In the genomic region with DNA sequence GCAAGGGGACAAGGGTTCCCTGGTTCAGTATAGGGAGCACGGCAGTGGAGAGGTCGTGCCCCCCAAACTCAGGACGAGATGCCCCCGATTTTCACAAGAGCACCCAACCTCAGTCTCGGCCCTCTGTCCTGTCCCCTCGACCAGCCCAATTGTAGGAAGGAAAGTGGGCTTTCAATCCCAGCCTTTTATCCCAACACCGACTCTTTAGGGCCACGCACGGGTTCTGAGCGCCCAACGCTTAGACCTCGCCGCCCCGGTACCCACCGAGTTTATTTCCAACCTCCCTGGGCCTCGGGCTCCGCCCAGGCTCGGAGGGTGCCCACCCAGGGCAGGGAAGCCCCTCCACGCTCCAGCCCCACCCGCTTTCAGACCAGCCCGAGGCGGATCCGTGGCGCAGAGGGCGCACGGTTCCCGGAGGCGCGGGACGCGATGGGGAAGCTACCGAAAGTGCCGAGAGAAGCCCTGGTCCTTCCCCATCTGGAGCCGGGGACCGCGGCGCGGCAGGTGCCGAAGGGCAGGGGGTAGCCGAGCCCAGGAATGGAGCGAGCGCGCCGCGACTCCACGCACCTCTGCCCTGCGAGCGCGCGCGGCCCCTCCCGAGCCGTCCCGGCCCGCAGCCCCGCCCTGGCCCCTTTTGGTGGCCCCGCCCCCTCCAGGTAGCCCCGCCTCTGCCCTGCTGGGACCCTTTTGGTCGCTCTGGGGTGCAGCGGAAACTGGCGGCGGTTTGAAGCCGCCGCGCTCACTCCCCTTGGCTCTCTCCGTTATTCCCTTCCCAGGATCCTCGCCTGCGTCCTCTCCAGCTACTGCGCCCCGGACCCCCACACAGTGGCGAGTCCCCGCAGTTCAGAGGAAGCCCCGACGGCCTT, we compare ENCODE assay signal across 8 cellular contexts. TPM values are rescaled to one million over a fixed set of nuclear protein-coding genes. Genes with fewer than 3 reads are reported as not detected.
DNase-seq lines count a peak whose midpoint lies in the region; ATAC-seq and TF ChIP-seq lines count a peak whose summit lies in the region.

No MANE protein-coding gene starts in this region.

- H3K4me3 ChIP-seq in Peyer's patch (peak overlapping the region; percentile 40 to 55 (median 50)), mesenchymal stem cell (ENCODE audit: insufficient read depth in 1 of 2, low read depth in 1 of 2, low read length in 2 of 2) (peak overlapping the region in 1 of 2 experiments; percentile 12)

- H3K23ac ChIP-seq in mesenchymal stem cell (ENCODE audit: low read length in 2 of 2) = no peak overlapping the region

- no peak for TF ChIP-seq CTCF in Peyer's patch (IDR thresholded peaks at IDR 0.05)

- peak overlapping the region; percentile 19 for H3K4me2 ChIP-seq in mesenchymal stem cell (ENCODE audit: low read length, poor library complexity, severe bottlenecking)

- H3K27me3 ChIP-seq in Peyer's patch (peaks cover 0 to 12% of the 10 kb centered on the region in 2 donors), mesenchymal stem cell (ENCODE audit: control insufficient read depth in 1 of 2, insufficient read depth in 1 of 2, low read length in 2 of 2) (peaks cover 81 to 82% of the 10 kb centered on the region in 2 experiments)

- H3K36me3 ChIP-seq in Peyer's patch (no peaks in the 10 kb centered on the region), mesenchymal stem cell (ENCODE audit: control insufficient read depth in 1 of 2, insufficient read depth in 2 of 2, low read depth in 1 of 2, low read length in 2 of 2) (no peaks in the 10 kb centered on the region)

- H3K4me1 ChIP-seq in Peyer's patch (peaks cover 0 to 19% (median 8%) of the 10 kb centered on the region in 4 donors), mesenchymal stem cell (ENCODE audit: control insufficient read depth, insufficient read depth, low read depth, low read length) (peaks cover 21% of the 10 kb centered on the region)

- H2BK120ac ChIP-seq in mesenchymal stem cell (ENCODE audit: low read depth, low read length) = no peak overlapping the region

- H4K91ac ChIP-seq in mesenchymal stem cell (ENCODE audit: low read length) = no peak overlapping the region

- no peak overlapping the region for H2AK5ac ChIP-seq in mesenchymal stem cell (ENCODE audit: low read length, severe bottlenecking)

- no peak overlapping the region for H3K14ac ChIP-seq in mesenchymal stem cell (ENCODE audit: low read length in 2 of 2)

- no peak for TF ChIP-seq POLR2A in Peyer's patch (IDR thresholded peaks at IDR 0.05)

- H3K4ac ChIP-seq in mesenchymal stem cell (ENCODE audit: low read depth in 1 of 2, low read length in 2 of 2) = no peak overlapping the region

- no peak overlapping the region for H2BK12ac ChIP-seq in mesenchymal stem cell (ENCODE audit: low read length in 2 of 2)

- no peak overlapping the region for H4K8ac ChIP-seq in mesenchymal stem cell (ENCODE audit: low read length)

- H2BK15ac ChIP-seq in mesenchymal stem cell (ENCODE audit: low read depth, poor library complexity, severe bottlenecking) = peak overlapping the region; percentile 64

- 3% methylated on average over 73 of the region's 74 CpGs for WGBS in mesenchymal stem cell

- peak overlapping the region in 1 of 4 donors; percentile 42 for H3K27ac ChIP-seq in Peyer's patch
- H3K27ac ChIP-seq in mesenchymal stem cell (ENCODE audit: low read length, poor library complexity, severe bottlenecking) = no peak overlapping the region

- H3K9ac ChIP-seq in mesenchymal stem cell (ENCODE audit: low read length) = no peak overlapping the region

- DNase-seq in DMS79 treated with DMSO at 0.1 percent for 48 hours (lab: John Stamatoyannopoulos, UW) = peak; percentile 6
- DNase-seq in DMS79 (lab: John Stamatoyannopoulos, UW) = no peak
- DNase-seq in Peyer's patch = peak in 2 of 3 donors; percentile 63 to 85
- DNase-seq in activated naive CD8-positive, alpha-beta T cell treated with anti-CD3 and anti-CD28 coated beads, Interleukin-2, amount 50 U/mL, for 16 hours (ENCODE audit: low read depth, low spot score) = peak; percentile 58
- DNase-seq in mesenchymal stem cell = no peak
- peak; percentile 50 to 57 for DNase-seq in stimulated activated CD8-positive, alpha-beta memory T cell treated with anti-CD3 and anti-CD28 coated beads, Interleukin-7, amount 100 ng/mL, for 1 hour (ENCODE audit: low read depth in 2 of 2)
- no peak for DNase-seq in RKO (ENCODE audit: low spot score)

- H3K9me3 ChIP-seq in Peyer's patch (no peaks in the 10 kb centered on the region), mesenchymal stem cell (ENCODE audit: control insufficient read depth, low read length) (no peaks in the 10 kb centered on the region)

- H2AFZ ChIP-seq in mesenchymal stem cell (ENCODE audit: low read depth, low read length) = no peak overlapping the region

- no peaks in the 10 kb centered on the region for H3K79me1 ChIP-seq in mesenchymal stem cell (replicated peaks; ENCODE audit: low read length, poor library complexity, severe bottlenecking)

- ATAC-seq in HG02852 (IDR thresholded peaks at IDR 0.05; ENCODE audit: unreplicated experiment) = no peak

- H2BK5ac ChIP-seq in mesenchymal stem cell (ENCODE audit: low read depth, low read length, poor library complexity, severe bottlenecking) = no peak overlapping the region

- no peak overlapping the region for H3K18ac ChIP-seq in mesenchymal stem cell (ENCODE audit: low read depth in 1 of 2, low read length in 2 of 2)

RNA-seq across cellular contexts. Expression of a gene that starts 20.4 kb away (rescaled TPM):
- under 1 TPM in 3 of 4 donors, not detected in 1; 0.40 to 0.95 (median 0.88) TPM for total RNA-seq in Peyer's patch
- polyA plus RNA-seq in mesenchymal stem cell (2013, experiment 1 of 2) = not detected
- polyA plus RNA-seq in mesenchymal stem cell (2013, experiment 2 of 2) = 0.01 TPM

RNA-seq across cellular contexts. Expression of a gene that starts 46.4 kb away (rescaled TPM):
- 10 to 100 TPM; 29.6 to 52.0 (median 44.8) TPM for total RNA-seq in Peyer's patch
- polyA plus RNA-seq in mesenchymal stem cell (2013, experiment 1 of 2) = 48.8 TPM
- 54.1 TPM for polyA plus RNA-seq in mesenchymal stem cell (2013, experiment 2 of 2)

RNA-seq across cellular contexts. Expression of a gene that starts 46.9 kb away (rescaled TPM):
- 100 to 1,000 TPM in 2 of 4 donors, 10 to 100 TPM in 2; 47.9 to 156 (median 115) TPM for total RNA-seq in Peyer's patch
- 287 TPM for polyA plus RNA-seq in mesenchymal stem cell (2013, experiment 1 of 2)
- 303 TPM for polyA plus RNA-seq in mesenchymal stem cell (2013, experiment 2 of 2)

RNA-seq across cellular contexts. Expression of a gene that starts 59.0 kb away (rescaled TPM):
- 10 to 100 TPM; 34.0 to 95.7 (median 53.0) TPM for total RNA-seq in Peyer's patch
- 15.4 TPM for polyA plus RNA-seq in mesenchymal stem cell (2013, experiment 1 of 2)
- polyA plus RNA-seq in mesenchymal stem cell (2013, experiment 2 of 2) = 15.4 TPM

Comparison
In these comparisons a context has a peak if more than half of its experiments do, and no peak if none do; other contexts are left out.
1. DNase-seq: peak in DMS79 treated with DMSO at 0.1 percent for 48 hours (single experiment), Peyer's patch (2 of 3), activated naive CD8-positive, alpha-beta T cell treated with anti-CD3 and anti-CD28 coated beads, Interleukin-2, amount 50 U/mL, for 16 hours (single experiment) and stimulated activated CD8-positive, alpha-beta memory T cell treated with anti-CD3 and anti-CD28 coated beads, Interleukin-7, amount 100 ng/mL, for 1 hour (2 of 2); none in DMS79 (single experiment), mesenchymal stem cell (single experiment) and RKO (single experiment).